ENCODE assay signal across 1 cellular context in genomic region chr16:8567355-8568230, GRCh38.
TF ChIP-seq lines count a peak whose summit lies in the region.

No MANE protein-coding gene starts in this region.

TF ChIP-seq in HepG2, 621 proteins besides CTCF, POLR2A, EP300 and RAD21 (continued from another document):
- TF ChIP-seq MTERF4 (CRISPR knock-in tag; IDR thresholded peaks at IDR 0.05): 0 out of 2 replicates have a peak, but pooled peaks have one; percentile 54
- TF ChIP-seq SIN3A (IDR thresholded peaks at IDR 0.05; ENCODE audit: borderline replicate concordance, low read depth, low read length): no peak
- TF ChIP-seq ZNF552 (CRISPR knock-in tag; IDR thresholded peaks at IDR 0.05; ENCODE audit: borderline replicate concordance): no peak
- TF ChIP-seq CBX1 (IDR thresholded peaks at IDR 0.05; ENCODE audit: low read depth): peak; percentile 97
- TF ChIP-seq NFKB2 (CRISPR knock-in tag; IDR thresholded peaks at IDR 0.05; ENCODE audit: borderline replicate concordance): peak; percentile 73; the same call in 1 of the 2 replicates
- peak; percentile 38; the same call in 1 of the 2 replicates for TF ChIP-seq HDAC2 (CRISPR knock-in tag; IDR thresholded peaks at IDR 0.05)
- no peak for TF ChIP-seq ZNF781 (CRISPR knock-in tag; IDR thresholded peaks at IDR 0.05; ENCODE audit: borderline replicate concordance, not compliant biosample characterization)
- TF ChIP-seq KLF13 (CRISPR knock-in tag; IDR thresholded peaks at IDR 0.05): peak; percentile 7
- no peak for TF ChIP-seq ZNF256 (CRISPR knock-in tag; conservative IDR thresholded peaks at IDR 0.05)
- TF ChIP-seq YY1 (IDR thresholded peaks at IDR 0.05; ENCODE audit: insufficient read depth, insufficient replicate concordance, low read depth, low read length): peak; percentile 65
- no peak for TF ChIP-seq ZNF543 (CRISPR knock-in tag; IDR thresholded peaks at IDR 0.05)
- TF ChIP-seq ZNF691 (CRISPR knock-in tag; IDR thresholded peaks at IDR 0.05; ENCODE audit: borderline replicate concordance, low read depth): peak; percentile 69; the same call in 1 of the 2 replicates
- peak; percentile 61; the same call in 1 of the 2 replicates for TF ChIP-seq BCL3 (CRISPR knock-in tag; IDR thresholded peaks at IDR 0.05)
- peak; percentile 58 for TF ChIP-seq ZNF274 (CRISPR knock-in tag; IDR thresholded peaks at IDR 0.05)
- peak; percentile 58; the same call in 1 of the 2 replicates for TF ChIP-seq DRAP1 (CRISPR knock-in tag; IDR thresholded peaks at IDR 0.05)
- no peak for TF ChIP-seq NCOA2 (CRISPR knock-in tag; IDR thresholded peaks at IDR 0.05)
- peak; percentile 97 to 98 for TF ChIP-seq HMGXB4 (CRISPR knock-in tag; IDR thresholded peaks at IDR 0.05; ENCODE audit: borderline replicate concordance in 1 of 2, low read depth in 1 of 2)
- 0 out of 2 replicates have a peak, but pooled peaks have one; percentile 30 for TF ChIP-seq ZNF136 (CRISPR knock-in tag; IDR thresholded peaks at IDR 0.05; ENCODE audit: low read depth)
- TF ChIP-seq ETV5 (CRISPR knock-in tag; IDR thresholded peaks at IDR 0.05; ENCODE audit: borderline replicate concordance): peak; percentile 56; the same call in 1 of the 2 replicates
- no peak for TF ChIP-seq SOX6 (IDR thresholded peaks at IDR 0.05)
- peak; percentile 79 for TF ChIP-seq SOX6 (CRISPR knock-in tag; IDR thresholded peaks at IDR 0.05)
- peak; percentile 74 for TF ChIP-seq JARID2 (CRISPR knock-in tag; IDR thresholded peaks at IDR 0.05; ENCODE audit: insufficient replicate concordance)
- TF ChIP-seq ZNF7 (CRISPR knock-in tag; IDR thresholded peaks at IDR 0.05): no peak
- peak; percentile 100 for TF ChIP-seq SMC3 (IDR thresholded peaks at IDR 0.05; ENCODE audit: low read length)
- TF ChIP-seq ZBTB39 (CRISPR knock-in tag; IDR thresholded peaks at IDR 0.05): no peak
- TF ChIP-seq MBNL3 (CRISPR knock-in tag; conservative IDR thresholded peaks at IDR 0.05): no peak
- peak; percentile 7; the same call in 1 of the 2 replicates for TF ChIP-seq NCOA1 (CRISPR knock-in tag; IDR thresholded peaks at IDR 0.05)
- TF ChIP-seq SRF (IDR thresholded peaks at IDR 0.05; ENCODE audit: low read depth, low read length): peak; percentile 73; the same call in 1 of the 2 replicates
